34 cellular contexts compared by ENCODE assay signal in the genomic region with DNA sequence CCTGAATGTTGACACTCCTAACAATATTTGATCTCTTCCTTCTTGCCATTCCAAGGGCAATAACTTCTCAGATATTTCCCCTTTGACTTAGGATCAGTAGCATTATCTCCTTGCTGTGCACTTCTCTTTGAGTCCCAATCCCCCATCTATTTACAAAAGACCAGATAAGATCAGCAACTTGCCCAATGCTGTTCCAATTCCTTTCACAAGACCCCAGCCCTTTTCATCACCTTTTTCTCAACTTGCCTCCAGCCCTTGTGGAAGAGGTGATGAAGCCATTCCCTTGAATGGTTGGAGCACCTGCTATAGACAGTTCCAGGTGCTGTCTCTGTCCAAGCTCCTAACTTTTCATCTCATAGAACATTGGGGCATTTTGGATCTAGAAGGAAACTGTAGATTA.
"Had no signal": no experiment of that assay in that cellular context is flagged by ENCODE, and none has a peak within 500 bp of the region (broad histone marks: within the 10 kb centered on the region; RNA-seq: fewer than 3 reads in every experiment).

No MANE protein-coding gene starts in this region.

- DNase-seq: Karpas-422, Kasumi-1, KG1, MG63, MM.1S, MV-4-11, NCI-H1048, NCI-H1092, NCI-H1105, NCI-H1105 treated with DMSO at 0.1 percent for 48 hours, NCI-H1417, NCI-H1417 treated with DMSO at 0.1 percent for 48 hours, NCI-H1436, NCI-H1436 treated with DMSO at 0.1 percent for 48 hours, NCI-H146, NCI-H1694, NCI-H1694 treated with DMSO at 0.1 percent for 48 hours, NCI-H187, NCI-H187 treated with DMSO at 0.1 percent for 48 hours, NCI-H1930, NCI-H2029, NCI-H2029 treated with DMSO at 0.1 percent for 48 hours, NCI-H2081, NCI-H2081 treated with DMSO at 0.1 percent for 48 hours, NCI-H2107, NCI-H2171, NCI-H2171 treated with DMSO at 0.1 percent for 48 hours, NCI-H2227 treated with DMSO at 0.1 percent for 48 hours, NCI-H226, NCI-H345, NCI-H446, NCI-H446 treated with DMSO at 0.1 percent for 48 hours, NCI-H510A had no signal

- H3K9me3 ChIP-seq: MG63 had no signal

- H3K4me3 ChIP-seq: MG63 had no signal

- H3K27me3 ChIP-seq: MG63 had no signal

- H3K27ac ChIP-seq: KMS-11 had no signal

- H3K36me3 ChIP-seq: MG63 had no signal
